Comparison of ENCODE assay signal across 1 cellular context in the genomic region with DNA sequence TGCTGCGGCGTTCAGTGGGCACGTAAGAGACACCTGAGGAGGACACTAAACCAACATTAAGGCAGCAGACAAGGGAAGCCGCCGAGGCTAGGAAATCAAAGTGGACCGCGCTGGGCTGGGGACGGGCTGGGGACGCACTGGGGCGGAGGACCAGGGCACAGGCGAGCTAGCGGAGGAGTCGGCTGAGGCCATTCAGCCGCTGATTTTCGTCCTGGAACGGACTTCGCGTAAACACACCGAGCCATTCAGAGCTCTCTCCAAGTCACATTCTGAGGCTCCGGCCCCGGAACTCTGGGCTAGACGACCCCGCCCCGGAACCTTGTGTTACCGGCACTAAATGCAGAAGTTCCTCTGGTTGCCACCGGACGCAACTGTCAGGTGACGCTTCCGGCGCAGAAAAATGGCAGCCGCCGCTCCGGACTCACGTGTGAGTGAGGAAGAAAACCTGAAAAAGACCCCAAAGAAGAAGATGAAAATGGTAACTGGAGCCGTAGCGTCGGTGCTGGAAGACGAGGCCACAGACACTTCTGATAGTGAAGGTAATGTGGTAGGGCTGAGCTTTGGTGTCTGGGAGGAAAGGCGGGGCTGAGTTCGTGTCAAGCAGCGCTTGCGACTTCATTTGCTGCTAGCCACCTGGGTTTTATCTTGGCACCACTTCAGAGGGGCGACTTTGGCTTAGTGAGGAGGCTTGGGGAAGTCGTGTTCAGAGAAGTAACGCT.
TF ChIP-seq lines count a peak whose summit lies in the region.

A gene with protein sequence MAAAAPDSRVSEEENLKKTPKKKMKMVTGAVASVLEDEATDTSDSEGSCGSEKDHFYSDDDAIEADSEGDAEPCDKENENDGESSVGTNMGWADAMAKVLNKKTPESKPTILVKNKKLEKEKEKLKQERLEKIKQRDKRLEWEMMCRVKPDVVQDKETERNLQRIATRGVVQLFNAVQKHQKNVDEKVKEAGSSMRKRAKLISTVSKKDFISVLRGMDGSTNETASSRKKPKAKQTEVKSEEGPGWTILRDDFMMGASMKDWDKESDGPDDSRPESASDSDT (plus strand): TSS at position 377 of the 719 bp plus-strand sequence. CDS start 24 bp downstream, at position 401.

TF ChIP-seq in SK-N-SH, 30 proteins besides CTCF, POLR2A, EP300 and RAD21 (continued from another document):
- TF ChIP-seq, protein P1, sequence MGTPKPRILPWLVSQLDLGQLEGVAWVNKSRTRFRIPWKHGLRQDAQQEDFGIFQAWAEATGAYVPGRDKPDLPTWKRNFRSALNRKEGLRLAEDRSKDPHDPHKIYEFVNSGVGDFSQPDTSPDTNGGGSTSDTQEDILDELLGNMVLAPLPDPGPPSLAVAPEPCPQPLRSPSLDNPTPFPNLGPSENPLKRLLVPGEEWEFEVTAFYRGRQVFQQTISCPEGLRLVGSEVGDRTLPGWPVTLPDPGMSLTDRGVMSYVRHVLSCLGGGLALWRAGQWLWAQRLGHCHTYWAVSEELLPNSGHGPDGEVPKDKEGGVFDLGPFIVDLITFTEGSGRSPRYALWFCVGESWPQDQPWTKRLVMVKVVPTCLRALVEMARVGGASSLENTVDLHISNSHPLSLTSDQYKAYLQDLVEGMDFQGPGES (IDR thresholded peaks at IDR 0.05; ENCODE audit: low read depth, low read length), result no peak
- TF ChIP-seq TAF1 (IDR thresholded peaks at IDR 0.05; ENCODE audit: borderline replicate concordance, low read depth, low read length), result peak; percentile 98
- no peak for TF ChIP-seq SMC3 (IDR thresholded peaks at IDR 0.05; ENCODE audit: low read depth, low read length)
- TF ChIP-seq ELF1 (IDR thresholded peaks at IDR 0.05), result peak; percentile 68; the same call in 1 of the 2 replicates
- peak; percentile 85 for TF ChIP-seq CHD2 (IDR thresholded peaks at IDR 0.05; ENCODE audit: low read length, partially characterized antibody)
- TF ChIP-seq, protein P2, sequence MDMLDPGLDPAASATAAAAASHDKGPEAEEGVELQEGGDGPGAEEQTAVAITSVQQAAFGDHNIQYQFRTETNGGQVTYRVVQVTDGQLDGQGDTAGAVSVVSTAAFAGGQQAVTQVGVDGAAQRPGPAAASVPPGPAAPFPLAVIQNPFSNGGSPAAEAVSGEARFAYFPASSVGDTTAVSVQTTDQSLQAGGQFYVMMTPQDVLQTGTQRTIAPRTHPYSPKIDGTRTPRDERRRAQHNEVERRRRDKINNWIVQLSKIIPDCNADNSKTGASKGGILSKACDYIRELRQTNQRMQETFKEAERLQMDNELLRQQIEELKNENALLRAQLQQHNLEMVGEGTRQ (IDR thresholded peaks at IDR 0.05; ENCODE audit: borderline replicate concordance, low read depth, low read length), result peak; percentile 34; the same call in 1 of the 2 replicates
- peak; percentile 48 for TF ChIP-seq RCOR1 (IDR thresholded peaks at IDR 0.05; ENCODE audit: low read length)
- TF ChIP-seq FOSL2 (IDR thresholded peaks at IDR 0.05; ENCODE audit: borderline replicate concordance, low read depth), result no peak
- TF ChIP-seq, protein P3, sequence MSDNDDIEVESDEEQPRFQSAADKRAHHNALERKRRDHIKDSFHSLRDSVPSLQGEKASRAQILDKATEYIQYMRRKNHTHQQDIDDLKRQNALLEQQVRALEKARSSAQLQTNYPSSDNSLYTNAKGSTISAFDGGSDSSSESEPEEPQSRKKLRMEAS (IDR thresholded peaks at IDR 0.05; ENCODE audit: low read depth), result peak; percentile 100
- TF ChIP-seq EZH2phosphoT487 (IDR thresholded peaks at IDR 0.05; ENCODE audit: borderline replicate concordance, low read depth), result no peak
- TF ChIP-seq, protein P4, sequence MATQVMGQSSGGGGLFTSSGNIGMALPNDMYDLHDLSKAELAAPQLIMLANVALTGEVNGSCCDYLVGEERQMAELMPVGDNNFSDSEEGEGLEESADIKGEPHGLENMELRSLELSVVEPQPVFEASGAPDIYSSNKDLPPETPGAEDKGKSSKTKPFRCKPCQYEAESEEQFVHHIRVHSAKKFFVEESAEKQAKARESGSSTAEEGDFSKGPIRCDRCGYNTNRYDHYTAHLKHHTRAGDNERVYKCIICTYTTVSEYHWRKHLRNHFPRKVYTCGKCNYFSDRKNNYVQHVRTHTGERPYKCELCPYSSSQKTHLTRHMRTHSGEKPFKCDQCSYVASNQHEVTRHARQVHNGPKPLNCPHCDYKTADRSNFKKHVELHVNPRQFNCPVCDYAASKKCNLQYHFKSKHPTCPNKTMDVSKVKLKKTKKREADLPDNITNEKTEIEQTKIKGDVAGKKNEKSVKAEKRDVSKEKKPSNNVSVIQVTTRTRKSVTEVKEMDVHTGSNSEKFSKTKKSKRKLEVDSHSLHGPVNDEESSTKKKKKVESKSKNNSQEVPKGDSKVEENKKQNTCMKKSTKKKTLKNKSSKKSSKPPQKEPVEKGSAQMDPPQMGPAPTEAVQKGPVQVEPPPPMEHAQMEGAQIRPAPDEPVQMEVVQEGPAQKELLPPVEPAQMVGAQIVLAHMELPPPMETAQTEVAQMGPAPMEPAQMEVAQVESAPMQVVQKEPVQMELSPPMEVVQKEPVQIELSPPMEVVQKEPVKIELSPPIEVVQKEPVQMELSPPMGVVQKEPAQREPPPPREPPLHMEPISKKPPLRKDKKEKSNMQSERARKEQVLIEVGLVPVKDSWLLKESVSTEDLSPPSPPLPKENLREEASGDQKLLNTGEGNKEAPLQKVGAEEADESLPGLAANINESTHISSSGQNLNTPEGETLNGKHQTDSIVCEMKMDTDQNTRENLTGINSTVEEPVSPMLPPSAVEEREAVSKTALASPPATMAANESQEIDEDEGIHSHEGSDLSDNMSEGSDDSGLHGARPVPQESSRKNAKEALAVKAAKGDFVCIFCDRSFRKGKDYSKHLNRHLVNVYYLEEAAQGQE (IDR thresholded peaks at IDR 0.05; ENCODE audit: low read depth, low read length), result peak; percentile 77; the same call in 1 of the 2 replicates
- TF ChIP-seq, protein P5, sequence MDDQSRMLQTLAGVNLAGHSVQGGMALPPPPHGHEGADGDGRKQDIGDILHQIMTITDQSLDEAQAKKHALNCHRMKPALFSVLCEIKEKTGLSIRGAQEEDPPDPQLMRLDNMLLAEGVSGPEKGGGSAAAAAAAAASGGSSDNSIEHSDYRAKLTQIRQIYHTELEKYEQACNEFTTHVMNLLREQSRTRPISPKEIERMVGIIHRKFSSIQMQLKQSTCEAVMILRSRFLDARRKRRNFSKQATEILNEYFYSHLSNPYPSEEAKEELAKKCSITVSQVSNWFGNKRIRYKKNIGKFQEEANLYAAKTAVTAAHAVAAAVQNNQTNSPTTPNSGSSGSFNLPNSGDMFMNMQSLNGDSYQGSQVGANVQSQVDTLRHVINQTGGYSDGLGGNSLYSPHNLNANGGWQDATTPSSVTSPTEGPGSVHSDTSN (IDR thresholded peaks at IDR 0.05), result peak; percentile 61
- TF ChIP-seq NRF1 (IDR thresholded peaks at IDR 0.05; ENCODE audit: low read depth, low read length), result no peak
TF ChIP-seq in SK-N-SH: peak in this region for 16.
